Comparison of ENCODE assay signal across 12 cellular contexts in genomic region chr4:39937683-39938268, GRCh38. TPM values are rescaled to one million over a fixed set of nuclear protein-coding genes. Genes with fewer than 3 reads are reported as not detected.
DNase-seq lines count a peak whose midpoint lies in the region; ATAC-seq and TF ChIP-seq lines count a peak whose summit lies in the region.
"Had no signal": no experiment of that assay in that cellular context is flagged by ENCODE, and none has a peak within 500 bp of the region (broad histone marks: within the 10 kb centered on the region; RNA-seq: fewer than 3 reads in every experiment).

No MANE protein-coding gene starts in this region.

- H3K4me3 ChIP-seq in prostate gland: no peak overlapping the region

- no peaks in the 10 kb centered on the region for H3K4me1 ChIP-seq in prostate gland (replicated peaks)

- POLR2A ChIA-PET in activated CD8-positive, alpha-beta T cell treated with anti-CD3 and anti-CD28 coated beads for 36 hours (lab: Charles Lee): interaction anchor here (1.8 kb wide), 1 partner anchor 32 kb away, joined by 5 read pairs; no protein-coding TSS in a partner anchor
- POLR2A ChIA-PET in activated CD8-positive, alpha-beta T cell treated with anti-CD3 and anti-CD28 coated beads, Interleukin-2, amount 10 ng/mL, durations not matched to agents 7 days and 5 days (lab: Charles Lee): no interaction called here

- 90% methylated on average over 2 of the region's 2 CpGs for WGBS in prostate gland

- H3K27me3 Mint-ChIP-seq in activated CD8-positive, alpha-beta T cell treated with anti-CD3 and anti-CD28 coated beads for 36 hours: no peaks in the 10 kb centered on the region
- H3K27me3 Mint-ChIP-seq in activated CD8-positive, alpha-beta T cell treated with anti-CD3 and anti-CD28 coated beads, Interleukin-2, amount 10 ng/mL, durations not matched to agents 7 days and 5 days (ENCODE audit: low read depth): no peaks in the 10 kb centered on the region
- H3K27me3 Mint-ChIP-seq in activated T-helper 2 cell treated with anti-CD3 and anti-CD28 coated beads, Interferon-gamma antibody, Interleukin-2, Interleukin-4, amounts not matched to agents 10 μg/mL and 5 μg/mL and 100 μg/mL, durations not matched to agents 14 hours and 24 hours and 36 hours (ENCODE audit: low read depth): no peaks in the 10 kb centered on the region
- no peaks in the 10 kb centered on the region for H3K27me3 Mint-ChIP-seq in stimulated activated naive B cell treated with anti-CD40 and anti-IgM and Interleukin-4, amounts not matched to agents 10 μg/mL and 1 μg/mL and 100 μg/mL, for 72 hours

- H3K9me3 Mint-ChIP-seq in activated CD8-positive, alpha-beta T cell treated with anti-CD3 and anti-CD28 coated beads for 36 hours: peaks cover 2% of the 10 kb centered on the region
- no peaks in the 10 kb centered on the region for H3K9me3 Mint-ChIP-seq in activated CD8-positive, alpha-beta T cell treated with anti-CD3 and anti-CD28 coated beads, Interleukin-2, amount 10 ng/mL, durations not matched to agents 7 days and 5 days (ENCODE audit: insufficient read depth)
- H3K9me3 Mint-ChIP-seq in activated T-helper 2 cell treated with anti-CD3 and anti-CD28 coated beads, Interferon-gamma antibody, Interleukin-2, Interleukin-4, amounts not matched to agents 10 μg/mL and 5 μg/mL and 100 μg/mL, durations not matched to agents 14 hours and 24 hours and 36 hours: no peaks in the 10 kb centered on the region
- H3K9me3 Mint-ChIP-seq in stimulated activated naive B cell treated with anti-CD40 and anti-IgM and Interleukin-4, amounts not matched to agents 10 μg/mL and 1 μg/mL and 100 μg/mL, for 72 hours: no peaks in the 10 kb centered on the region

- CTCF ChIA-PET in activated CD8-positive, alpha-beta T cell treated with anti-CD3 and anti-CD28 coated beads for 36 hours (lab: Charles Lee): interaction anchor here (1.0 kb wide), 1 partner anchor 960 kb away, joined by 3 read pairs; no protein-coding TSS in a partner anchor
- CTCF ChIA-PET in activated CD8-positive, alpha-beta T cell treated with anti-CD3 and anti-CD28 coated beads, Interleukin-2, amount 10 ng/mL, durations not matched to agents 7 days and 5 days (lab: Charles Lee): no interaction called here

- no peak overlapping the region for H3K27ac ChIP-seq in prostate gland

- peaks cover 71% of the 10 kb centered on the region for H3K4me1 Mint-ChIP-seq in activated CD8-positive, alpha-beta T cell treated with anti-CD3 and anti-CD28 coated beads for 36 hours (ENCODE audit: low read depth)
- peaks cover 53% of the 10 kb centered on the region for H3K4me1 Mint-ChIP-seq in activated CD8-positive, alpha-beta T cell treated with anti-CD3 and anti-CD28 coated beads, Interleukin-2, amount 10 ng/mL, durations not matched to agents 7 days and 5 days (ENCODE audit: low read depth)
- peaks cover 47% of the 10 kb centered on the region for H3K4me1 Mint-ChIP-seq in activated T-helper 2 cell treated with anti-CD3 and anti-CD28 coated beads, Interferon-gamma antibody, Interleukin-2, Interleukin-4, amounts not matched to agents 10 μg/mL and 5 μg/mL and 100 μg/mL, durations not matched to agents 14 hours and 24 hours and 36 hours (ENCODE audit: low read depth)
- peaks cover 35 to 77% of the 10 kb centered on the region in 2 donors for H3K4me1 Mint-ChIP-seq in stimulated activated naive B cell treated with anti-CD40 and anti-IgM and Interleukin-4, amounts not matched to agents 10 μg/mL and 1 μg/mL and 100 μg/mL, for 72 hours

- ATAC-seq in activated CD8-positive, alpha-beta T cell treated with anti-CD3 and anti-CD28 coated beads for 36 hours: peak; percentile 66
- ATAC-seq in activated CD8-positive, alpha-beta T cell treated with anti-CD3 and anti-CD28 coated beads, Interleukin-2, amount 10 ng/mL, durations not matched to agents 7 days and 5 days: no peak
- ATAC-seq in HG02610 (IDR thresholded peaks at IDR 0.05; ENCODE audit: unreplicated experiment): peak; percentile 75
- no peak for ATAC-seq in stimulated activated naive B cell treated with anti-CD40 and anti-IgM and Interleukin-4, amounts not matched to agents 10 μg/mL and 1 μg/mL and 100 μg/mL, for 72 hours (replicated peaks)

- TF ChIP-seq CTCF in activated CD8-positive, alpha-beta T cell treated with anti-CD3 and anti-CD28 coated beads for 36 hours (IDR thresholded peaks at IDR 0.05): no peak
- no peak for TF ChIP-seq CTCF in prostate gland (IDR thresholded peaks at IDR 0.05)

- peak overlapping the region; percentile 63 for H3K27ac Mint-ChIP-seq in activated CD8-positive, alpha-beta T cell treated with anti-CD3 and anti-CD28 coated beads for 36 hours
- H3K27ac Mint-ChIP-seq in activated CD8-positive, alpha-beta T cell treated with anti-CD3 and anti-CD28 coated beads, Interleukin-2, amount 10 ng/mL, durations not matched to agents 7 days and 5 days: no peak overlapping the region
- H3K27ac Mint-ChIP-seq in activated T-helper 2 cell treated with anti-CD3 and anti-CD28 coated beads, Interferon-gamma antibody, Interleukin-2, Interleukin-4, amounts not matched to agents 10 μg/mL and 5 μg/mL and 100 μg/mL, durations not matched to agents 14 hours and 24 hours and 36 hours: peak overlapping the region; percentile 38
- peak overlapping the region; percentile 56 for H3K27ac Mint-ChIP-seq in stimulated activated naive B cell treated with anti-CD40 and anti-IgM and Interleukin-4, amounts not matched to agents 10 μg/mL and 1 μg/mL and 100 μg/mL, for 72 hours

- no peak overlapping the region for H3K4me3 Mint-ChIP-seq in activated CD8-positive, alpha-beta T cell treated with anti-CD3 and anti-CD28 coated beads for 36 hours
- H3K4me3 Mint-ChIP-seq in activated CD8-positive, alpha-beta T cell treated with anti-CD3 and anti-CD28 coated beads, Interleukin-2, amount 10 ng/mL, durations not matched to agents 7 days and 5 days: no peak overlapping the region
- H3K4me3 Mint-ChIP-seq in activated T-helper 2 cell treated with anti-CD3 and anti-CD28 coated beads, Interferon-gamma antibody, Interleukin-2, Interleukin-4, amounts not matched to agents 10 μg/mL and 5 μg/mL and 100 μg/mL, durations not matched to agents 14 hours and 24 hours and 36 hours (ENCODE audit: low read depth): no peak overlapping the region
- no peak overlapping the region for H3K4me3 Mint-ChIP-seq in stimulated activated naive B cell treated with anti-CD40 and anti-IgM and Interleukin-4, amounts not matched to agents 10 μg/mL and 1 μg/mL and 100 μg/mL, for 72 hours

- H3K36me3 ChIP-seq in prostate gland: no peaks in the 10 kb centered on the region

- no peak for TF ChIP-seq POLR2A in prostate gland (IDR thresholded peaks at IDR 0.05)

- no peaks in the 10 kb centered on the region for H3K9me3 ChIP-seq in prostate gland

- intact Hi-C loops in activated CD8-positive, alpha-beta T cell treated with anti-CD3 and anti-CD28 coated beads for 36 hours (cut with micrococcal nuclease): no loop called here
- intact Hi-C loops in activated T-helper 2 cell treated with anti-CD3 and anti-CD28 coated beads, Interferon-gamma antibody, Interleukin-2, Interleukin-4, amounts not matched to agents 10 μg/mL and 5 μg/mL and 100 μg/mL, durations not matched to agents 14 hours and 24 hours and 36 hours (cut with micrococcal nuclease): no loop called here
- intact Hi-C loops in prostate gland (cut with DNase I): no loop called here

- peaks cover 34% of the 10 kb centered on the region for H3K36me3 Mint-ChIP-seq in activated CD8-positive, alpha-beta T cell treated with anti-CD3 and anti-CD28 coated beads for 36 hours (ENCODE audit: low read depth)
- H3K36me3 Mint-ChIP-seq in activated CD8-positive, alpha-beta T cell treated with anti-CD3 and anti-CD28 coated beads, Interleukin-2, amount 10 ng/mL, durations not matched to agents 7 days and 5 days (ENCODE audit: low read depth): peaks cover 27% of the 10 kb centered on the region
- H3K36me3 Mint-ChIP-seq in activated T-helper 2 cell treated with anti-CD3 and anti-CD28 coated beads, Interferon-gamma antibody, Interleukin-2, Interleukin-4, amounts not matched to agents 10 μg/mL and 5 μg/mL and 100 μg/mL, durations not matched to agents 14 hours and 24 hours and 36 hours (ENCODE audit: low read depth): peaks cover 37% of the 10 kb centered on the region
- H3K36me3 Mint-ChIP-seq in stimulated activated naive B cell treated with anti-CD40 and anti-IgM and Interleukin-4, amounts not matched to agents 10 μg/mL and 1 μg/mL and 100 μg/mL, for 72 hours: peaks cover 18 to 29% of the 10 kb centered on the region in 2 donors

- H3K27me3 ChIP-seq in prostate gland (replicated peaks; ENCODE audit: insufficient read depth): no peaks in the 10 kb centered on the region

- peak; percentile 19 for DNase-seq in activated CD8-positive, alpha-beta T cell treated with anti-CD3 and anti-CD28 coated beads for 36 hours
- no peak for DNase-seq in activated CD8-positive, alpha-beta T cell treated with anti-CD3 and anti-CD28 coated beads, Interleukin-2, amount 10 ng/mL, durations not matched to agents 7 days and 5 days
- DNase-seq in activated T-helper 2 cell treated with anti-CD3 and anti-CD28 coated beads, Interferon-gamma antibody, Interleukin-2, Interleukin-4, amounts not matched to agents 10 μg/mL and 5 μg/mL and 100 μg/mL, durations not matched to agents 14 hours and 24 hours and 36 hours (ENCODE audit: low spot score): no peak
- DNase-seq in stimulated activated naive B cell treated with anti-CD40 and anti-IgM and Interleukin-4, amounts not matched to agents 10 μg/mL and 1 μg/mL and 100 μg/mL, for 72 hours: no peak
- DNase-seq in prostate gland (ENCODE audit: low spot score) (no peak), HK-2 (ENCODE audit: unreplicated experiment) (no peak), EL (no peak)
- DNase-seq: DND-41; NCI-H1048; NCI-H446; stimulated activated CD4-positive, alpha-beta T cell treated with anti-CD3 and anti-CD28 coated beads, Interleukin-1b, Interleukin-23, amount 100 ng/mL, for 48 hours had no signal

RNA-seq across cellular contexts. Expression of gene PDS5A, which starts 39.9 kb away (rescaled TPM):
- 100 to 1,000 TPM; 105 to 106 TPM for total RNA-seq in activated CD8-positive, alpha-beta T cell treated with anti-CD3 and anti-CD28 coated beads for 36 hours
- total RNA-seq in activated CD8-positive, alpha-beta T cell treated with anti-CD3 and anti-CD28 coated beads, Interleukin-2, amount 10 ng/mL, durations not matched to agents 7 days and 5 days: 100 to 1,000 TPM; 120 to 126 TPM
- total RNA-seq in activated T-helper 2 cell treated with anti-CD3 and anti-CD28 coated beads, Interferon-gamma antibody, Interleukin-2, Interleukin-4, amounts not matched to agents 10 μg/mL and 5 μg/mL and 100 μg/mL, durations not matched to agents 14 hours and 24 hours and 36 hours: 117 and 120 TPM in 2 replicates
- total RNA-seq in prostate gland: 10 to 100 TPM; 55.7 to 57.0 TPM

Comparison
In these comparisons a context has a peak if more than half of its experiments do, and no peak if none do; other contexts are left out.
1. ATAC-seq: peak in activated CD8-positive, alpha-beta T cell treated with anti-CD3 and anti-CD28 coated beads for 36 hours (single experiment) and HG02610 (single experiment); none in activated CD8-positive, alpha-beta T cell treated with anti-CD3 and anti-CD28 coated beads, Interleukin-2, amount 10 ng/mL, durations not matched to agents 7 days and 5 days (single experiment) and stimulated activated naive B cell treated with anti-CD40 and anti-IgM and Interleukin-4, amounts not matched to agents 10 μg/mL and 1 μg/mL and 100 μg/mL, for 72 hours (0 of 2).